ENCODE assay signal across 24 cellular contexts in genomic region chr5:4548341-4548740, GRCh38.
"Had no signal": no experiment of that assay in that cellular context is flagged by ENCODE, and none has a peak within 500 bp of the region (broad histone marks: within the 10 kb centered on the region; RNA-seq: fewer than 3 reads in every experiment).

No MANE protein-coding gene starts in this region.

- H3K36me3 ChIP-seq: neural progenitor cell, ovary, right lobe of liver, sigmoid colon, stomach, suprapubic skin, tibial artery, transverse colon, upper lobe of right lung, vagina had no signal

- H3K9ac ChIP-seq: neural progenitor cell, parathyroid adenoma had no signal

- H3K9me3 ChIP-seq: ovary, psoas muscle, right lobe of liver, sigmoid colon, suprapubic skin, testis, tibial artery, upper lobe of right lung, vagina had no signal

- DNase-seq: natural killer cell; occipital lobe; ovary; posterior cingulate gyrus; psoas muscle; right cardiac atrium; right lobe of liver; sigmoid colon; small intestine; stimulated activated CD4-positive, alpha-beta T cell treated with anti-CD3 and anti-CD28 coated beads, Interleukin-15, amount 100 ng/mL, for 24 hours; stimulated activated CD4-positive, alpha-beta T cell treated with anti-CD3 and anti-CD28 coated beads, Interleukin-2, amount 100 ng/mL, for 24 hours; stimulated activated CD4-positive, alpha-beta T cell treated with anti-CD3 and anti-CD28 coated beads, Interleukin-2, amount 100 ng/mL, for 48 hours; stimulated activated CD4-positive, alpha-beta T cell treated with anti-CD3 and anti-CD28 coated beads, Interleukin-4, amount 100 ng/mL, for 24 hours; stimulated activated naive B cell treated with anti-CD40 and anti-IgM and Interleukin-4, amounts not matched to agents 10 μg/mL and 1 μg/mL and 100 μg/mL, for 72 hours; stimulated activated naive CD4-positive, alpha-beta T cell treated with Interleukin-2 at 50 U/mL for 16 hours; stomach; testis; tibial artery; transverse colon; upper lobe of right lung had no signal

- H3K27ac ChIP-seq: ovary, parathyroid adenoma, psoas muscle, right lobe of liver, sigmoid colon, stomach, suprapubic skin, testis, tibial artery, transverse colon, upper lobe of right lung, vagina had no signal

- H2AFZ ChIP-seq: neural progenitor cell, parathyroid adenoma had no signal

- H3K27me3 ChIP-seq: neural progenitor cell, ovary, right lobe of liver, sigmoid colon, stomach, suprapubic skin, testis, tibial artery, transverse colon, upper lobe of right lung, vagina had no signal

- H3K4me2 ChIP-seq: neural progenitor cell had no signal

- H3K4me3 ChIP-seq: neural progenitor cell, ovary, psoas muscle, right lobe of liver, sigmoid colon, stomach, suprapubic skin, testis, tibial artery, transverse colon, upper lobe of right lung, vagina had no signal

- H3K79me2 ChIP-seq: parathyroid adenoma had no signal

- FAIRE-seq: small intestine had no signal

- H3K4me1 ChIP-seq: parathyroid adenoma, psoas muscle, right lobe of liver, sigmoid colon, stomach, suprapubic skin, testis, tibial artery, transverse colon, upper lobe of right lung, vagina had no signal
